Comparison of ENCODE assay signal across 21 cellular contexts in genomic region chr1:204143276-204144041, GRCh38. TPM values are rescaled to one million over a fixed set of nuclear protein-coding genes. Genes with fewer than 3 reads are reported as not detected.
DNase-seq lines count a peak whose midpoint lies in the region; ATAC-seq and TF ChIP-seq lines count a peak whose summit lies in the region.
"Had no signal": no experiment of that assay in that cellular context is flagged by ENCODE, and none has a peak within 500 bp of the region (broad histone marks: within the 10 kb centered on the region; RNA-seq: fewer than 3 reads in every experiment).

No MANE protein-coding gene starts in this region.

- WGBS in body of pancreas, 2 donors: 40 to 47% methylated on average over 14 of the region's 14 CpGs
- WGBS in right lobe of liver (ENCODE audit: insufficient coverage, low coverage, low lambda C conversion rate, missing lambda C conversion rate): 29% methylated on average over 6 of the region's 14 CpGs
- WGBS in testis, 2 donors: 47 to 65% methylated on average over 7 to 14 of the region's 14 CpGs

- peak; percentile 40 for ATAC-seq in body of pancreas
- ATAC-seq in right lobe of liver: peak in 1 of 4 donors; percentile 2
- no peak for ATAC-seq in stimulated activated naive CD8-positive, alpha-beta T cell treated with anti-CD3 and anti-CD28 coated beads, Interleukin-15, Interleukin-2, amounts not matched to agents 100 U/mL and 50 U/mL, for 24 hours

- H3K4me3 ChIP-seq in HEK293 (ENCODE audit: low read depth, low read length) (no peak overlapping the region), body of pancreas (no peak overlapping the region), right lobe of liver (peak overlapping the region in 2 of 3 donors; percentile 28 to 33), testis (no peak overlapping the region)
- H3K4me3 ChIP-seq: GM23338 had no signal

- DNase-seq in body of pancreas: peak; percentile 42 to 65 (median 51)
- peak in 1 of 3 donors; percentile 73 for DNase-seq in right lobe of liver
- peak; percentile 84 for DNase-seq in testis
- no peak for DNase-seq in ACHN
- no peak for DNase-seq in stimulated activated naive CD8-positive, alpha-beta T cell treated with anti-CD3 and anti-CD28 coated beads, Interleukin-15, Interleukin-2, amounts not matched to agents 100 U/mL and 50 U/mL, for 24 hours
- DNase-seq: BE2C; C1 segment of cervical spinal cord; CD4-positive, CD25-positive, alpha-beta regulatory T cell; CD8-positive, alpha-beta memory T cell; COR-L47; DMS153; DMS79; GF-D8; HCEC 1CT; HFFc6; IMR-90 had no signal

- H3K9me3 ChIP-seq in HEK293 (ENCODE audit: control insufficient read depth, insufficient read depth, low read depth, low read length) (no peaks in the 10 kb centered on the region), body of pancreas (no peaks in the 10 kb centered on the region), right lobe of liver (no peaks in the 10 kb centered on the region), testis (no peaks in the 10 kb centered on the region)
- H3K9me3 ChIP-seq: BE2C had no signal

- TF ChIP-seq POLR2A in body of pancreas (IDR thresholded peaks at IDR 0.05) (no peak), right lobe of liver (IDR thresholded peaks at IDR 0.05) (no peak), testis (IDR thresholded peaks at IDR 0.05) (no peak)

- TF ChIP-seq CTCF in HEK293 (tag by site-specific recombination; IDR thresholded peaks at IDR 0.05) (no peak), body of pancreas (IDR thresholded peaks at IDR 0.05) (no peak), right lobe of liver (IDR thresholded peaks at IDR 0.05) (no peak), testis (IDR thresholded peaks at IDR 0.05) (no peak)

- H3K27me3 ChIP-seq in body of pancreas (no peaks in the 10 kb centered on the region), right lobe of liver (no peaks in the 10 kb centered on the region), testis (no peaks in the 10 kb centered on the region)
- H3K27me3 ChIP-seq: BE2C had no signal

- CTCF ChIA-PET in HEK293 (lab: Yijun Ruan, JAX): interaction anchor here (0.7 to 2.7 kb wide), 3 partner anchors 15 to 294 kb away, joined by 3 to 11 read pairs (median 3); no protein-coding TSS in a partner anchor

- H3K4me1 ChIP-seq in HEK293 (ENCODE audit: control insufficient read depth, insufficient read depth, low read length) (no peaks in the 10 kb centered on the region), body of pancreas (peaks cover 14% of the 10 kb centered on the region), right lobe of liver (peaks cover 0 to 84% (median 25%) of the 10 kb centered on the region in 4 donors), testis (peaks cover 46% of the 10 kb centered on the region)
- H3K4me1 ChIP-seq: BE2C had no signal

- in situ Hi-C loops in ACHN (cut with HindIII; ENCODE audit: low pct_ligation_motif_present, low pct_unique_long_range_greater_than_20kb, low sequenced_read_pairs): loop anchor here (25.0 kb wide), 1 partner anchor 281 kb away; the partner anchor contains the start of gene SNRPE

- H3K36me3 ChIP-seq in HEK293 (ENCODE audit: control insufficient read depth in 2 of 2, insufficient read depth in 1 of 2, low read length in 2 of 2) (peaks cover 0 to 39% of the 10 kb centered on the region in 2 experiments; a peak in 1 of 3 replicates), body of pancreas (replicated peaks in 1 of 2; ENCODE audit: insufficient read depth in 1 of 2, low read depth in 2 of 2) (peaks cover 0 to 2% of the 10 kb centered on the region in 2 donors), right lobe of liver (peaks cover 0 to 34% (median 16%) of the 10 kb centered on the region in 4 donors), testis (ENCODE audit: low read depth, missing control alignments) (no peaks in the 10 kb centered on the region)
- H3K36me3 ChIP-seq: BE2C had no signal

- POLR2A ChIA-PET in HEK293 (lab: Yijun Ruan, JAX): no interaction called here

- H3K27ac ChIP-seq in HEK293 (ENCODE audit: extremely low read depth, low read depth, low read length) (no peak overlapping the region), body of pancreas (no peak overlapping the region), right lobe of liver (peak overlapping the region in 2 of 3 donors; percentile 73 to 76), testis (peak overlapping the region in 1 of 2 donors; percentile 39)
- H3K27ac ChIP-seq: HL-60 had no signal

- intact Hi-C loops in body of pancreas (cut with DNase I): no loop called here
- intact Hi-C loops in right lobe of liver (cut with DNase I): no loop called here
- intact Hi-C loops in testis (cut with DNase I; ENCODE audit: low total_unique reads): no loop called here

TF ChIP-seq in HEK293, 187 proteins besides CTCF, POLR2A, EP300 and RAD21:
- TF ChIP-seq EGR2 (tag by site-specific recombination; IDR thresholded peaks at IDR 0.05; ENCODE audit: low read depth) (peak; percentile 52; the same call in 1 of the 2 replicates), ZNF692 (tag by site-specific recombination; IDR thresholded peaks at IDR 0.05) (no peak)

RNA-seq across cellular contexts. Expression of gene ETNK2, which starts 8.4 kb away (rescaled TPM):
- total RNA-seq in body of pancreas (10 to 100 TPM in 1 of 2 donors, 1 to 10 TPM in 1; 4.0 to 15.8 TPM), right lobe of liver (100 to 1,000 TPM in 3 of 6 experiments, 10 to 100 TPM in 3; 30.9 to 231 (median 98.9) TPM), testis (100 to 1,000 TPM; 116 to 227 TPM)
- polyA plus RNA-seq in testis (ENCODE audit: insufficient read depth, low read depth, low replicate concordance): 187 TPM

RNA-seq across cellular contexts. Expression of gene REN, which starts 22.7 kb away (rescaled TPM):
- total RNA-seq in body of pancreas: not detected
- total RNA-seq in right lobe of liver: under 1 TPM in 5 of 6 experiments, not detected in 1; 0.25 to 0.44 (median 0.27) TPM
- not detected for total RNA-seq in testis
- 2.2 TPM for polyA plus RNA-seq in testis (ENCODE audit: insufficient read depth, low read depth, low replicate concordance)
- total RNA-seq: CD4-positive, CD25-positive, alpha-beta regulatory T cell; CD8-positive, alpha-beta memory T cell; Daoy; GM23338; HT1080 had no signal
- polyA plus RNA-seq: CD4-positive, CD25-positive, alpha-beta regulatory T cell; CD8-positive, alpha-beta memory T cell; GM23338 had no signal

RNA-seq across cellular contexts. Expression of gene KISS1, which starts 52.8 kb away (rescaled TPM):
- not detected for total RNA-seq in body of pancreas
- total RNA-seq in right lobe of liver: 1 to 10 TPM in 1 of 6 experiments, under 1 TPM in 2, not detected in 3; 0.51 to 1.1 (median 0.72) TPM
- 1 to 10 TPM; 1.8 to 3.5 TPM for total RNA-seq in testis
- polyA plus RNA-seq in testis (ENCODE audit: insufficient read depth, low read depth, low replicate concordance): 3.7 TPM
- total RNA-seq: CD8-positive, alpha-beta memory T cell; GM23338; HT1080 had no signal
- polyA plus RNA-seq: CD4-positive, CD25-positive, alpha-beta regulatory T cell; CD8-positive, alpha-beta memory T cell; GM23338 had no signal

Comparison
In these comparisons a context has a peak if more than half of its experiments do, and no peak if none do; other contexts are left out.
1. H3K27ac ChIP-seq: peak in right lobe of liver (2 of 3); none in HEK293 (single experiment) and body of pancreas (0 of 4).
2. H3K4me3 ChIP-seq: peak in right lobe of liver (2 of 3); none in HEK293 (single experiment), body of pancreas (0 of 2) and testis (0 of 2).
3. DNase-seq: peak in body of pancreas (4 of 4) and testis (single experiment); none in ACHN (single experiment) and stimulated activated naive CD8-positive, alpha-beta T cell treated with anti-CD3 and anti-CD28 coated beads, Interleukin-15, Interleukin-2, amounts not matched to agents 100 U/mL and 50 U/mL, for 24 hours (single experiment).